In the genomic region with DNA sequence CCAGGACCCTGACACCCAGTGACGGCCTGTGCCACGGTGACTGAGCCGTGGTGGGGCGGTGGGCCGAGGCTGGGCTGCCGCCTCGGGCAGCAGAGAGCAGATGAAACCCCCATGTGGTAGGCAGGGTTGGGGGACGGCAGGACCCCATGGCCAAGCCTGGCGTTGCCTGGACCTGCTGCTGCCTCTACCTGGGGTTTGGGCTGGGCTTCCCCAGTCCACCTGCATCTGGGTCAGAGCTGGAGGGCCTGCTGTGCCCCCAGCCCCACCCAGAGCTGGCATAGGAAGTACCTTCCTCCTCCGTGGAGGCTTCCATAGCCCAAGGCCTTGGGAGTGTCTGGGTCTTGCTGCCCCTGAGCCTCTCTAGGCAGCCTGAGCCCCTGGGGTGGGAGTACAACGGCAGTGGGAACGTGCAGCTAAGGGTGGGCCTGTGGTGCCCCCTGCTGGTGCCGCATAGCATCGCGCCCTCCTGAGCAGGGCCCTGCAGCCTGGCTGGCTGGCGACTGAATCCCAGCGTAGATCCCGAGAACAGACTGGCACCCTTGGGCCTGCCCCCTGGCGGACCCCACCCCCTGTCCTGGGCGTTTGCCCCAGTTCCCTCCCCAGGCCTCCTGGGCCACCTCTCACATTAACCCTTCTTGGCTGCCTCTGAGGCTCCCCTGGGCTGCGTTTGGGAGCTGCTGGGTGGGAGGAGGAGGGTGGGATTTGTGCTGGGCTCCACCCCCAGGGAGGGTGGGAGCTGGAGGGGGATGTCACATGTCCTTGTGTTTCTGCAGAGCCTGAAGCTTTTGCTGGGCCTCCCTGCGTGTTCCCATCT, we compare ENCODE assay signal across 8 cellular contexts. TPM values are rescaled to one million over a fixed set of nuclear protein-coding genes. Genes with fewer than 3 reads are reported as not detected.
A peak's percentile ranks its signal among the peaks of the same experiment; 100 is the strongest.
DNase-seq lines count a peak whose midpoint lies in the region; ATAC-seq and FAIRE-seq lines count a peak whose summit lies in the region.

No MANE protein-coding gene starts in this region.

- H3K9me3 Mint-ChIP-seq in T-helper 2 cell treated with Interferon-gamma antibody and Interleukin-4, amounts not matched to agents 5 μg/mL and 100 μg/mL, for 36 hours, result no peaks in the 10 kb centered on the region

- H3K36me3 Mint-ChIP-seq in T-helper 2 cell treated with Interferon-gamma antibody and Interleukin-4, amounts not matched to agents 5 μg/mL and 100 μg/mL, for 36 hours (ENCODE audit: low read depth), result peaks cover 1% of the 10 kb centered on the region

- no peak overlapping the region for H3K9ac ChIP-seq in rectal smooth muscle tissue (ENCODE audit: low read length)

- no peaks in the 10 kb centered on the region for H3K27me3 ChIP-seq in right cardiac atrium (ENCODE audit: control insufficient read depth, insufficient read depth)
- H3K27me3 ChIP-seq in rectal smooth muscle tissue (ENCODE audit: control insufficient read depth, insufficient read depth, low read length), result no peaks in the 10 kb centered on the region

- H3K4me1 Mint-ChIP-seq in T-helper 2 cell treated with Interferon-gamma antibody and Interleukin-4, amounts not matched to agents 5 μg/mL and 100 μg/mL, for 36 hours (ENCODE audit: low read depth), result no peaks in the 10 kb centered on the region

- FAIRE-seq in GM18507 (lab: Jason Lieb, UNC), result peak; percentile 85

- 36% methylated on average over 22 of the region's 22 CpGs for WGBS in right cardiac atrium

- DNase-seq in ACHN (peak; percentile 95), GM18507 (ENCODE audit: extremely low spot score, insufficient read length, low read depth) (peak; percentile 75), NCI-H1105 (lab: John Stamatoyannopoulos, UW) (peak; percentile 58), anterior cingulate cortex (lab: John Stamatoyannopoulos, UW) (peak; percentile 51 to 98 (median 88)), right cardiac atrium (peak; percentile 81 to 95 (median 94))
- DNase-seq in T-helper 2 cell treated with Interferon-gamma antibody and Interleukin-4, amounts not matched to agents 5 μg/mL and 100 μg/mL, for 36 hours (ENCODE audit: low spot score), result peak; percentile 64

- no peak overlapping the region for H3K4me3 Mint-ChIP-seq in T-helper 2 cell treated with Interferon-gamma antibody and Interleukin-4, amounts not matched to agents 5 μg/mL and 100 μg/mL, for 36 hours

- no peak overlapping the region for H3K27ac ChIP-seq in right cardiac atrium (ENCODE audit: low read length)
- no peak overlapping the region for H3K27ac ChIP-seq in rectal smooth muscle tissue (ENCODE audit: low read depth, low read length)

- in situ Hi-C loops in ACHN (cut with HindIII; ENCODE audit: low pct_ligation_motif_present, low pct_unique_long_range_greater_than_20kb, low sequenced_read_pairs), result no loop called here

- ATAC-seq in right cardiac atrium, result peak; percentile 82 to 84
- no peak for ATAC-seq in HG02884 (IDR thresholded peaks at IDR 0.05; ENCODE audit: unreplicated experiment)

- intact Hi-C loops in right cardiac atrium (cut with DNase I), result loop anchor here in 1 of 4 donors (2.0 to 5.0 kb wide), 2 partner anchors 74 to 158 kb away; a partner anchor contains a TSS

- no peak overlapping the region for H3K27ac Mint-ChIP-seq in T-helper 2 cell treated with Interferon-gamma antibody and Interleukin-4, amounts not matched to agents 5 μg/mL and 100 μg/mL, for 36 hours

- H3K4me3 ChIP-seq in right cardiac atrium (ENCODE audit: low read length) (no peak overlapping the region), rectal smooth muscle tissue (ENCODE audit: low read length) (peak overlapping the region; percentile 39)

- H3K9me3 ChIP-seq in right cardiac atrium (ENCODE audit: control insufficient read depth, low read length), result no peaks in the 10 kb centered on the region

- H3K27me3 Mint-ChIP-seq in T-helper 2 cell treated with Interferon-gamma antibody and Interleukin-4, amounts not matched to agents 5 μg/mL and 100 μg/mL, for 36 hours (ENCODE audit: low read depth), result no peaks in the 10 kb centered on the region

- H3K36me3 ChIP-seq in rectal smooth muscle tissue (ENCODE audit: control insufficient read depth, insufficient read depth, low read length), result peaks cover 9% of the 10 kb centered on the region

- H3K4me1 ChIP-seq in right cardiac atrium (ENCODE audit: control insufficient read depth, insufficient read depth, low read length), result peaks cover 12% of the 10 kb centered on the region
- no peaks in the 10 kb centered on the region for H3K4me1 ChIP-seq in rectal smooth muscle tissue (ENCODE audit: control insufficient read depth, insufficient read depth, low read length)

RNA-seq across cellular contexts. Expression of a gene that starts 12.6 kb away (rescaled TPM):
- total RNA-seq in right cardiac atrium, result 100 to 1,000 TPM; 153 to 180 (median 179) TPM
- polyA plus RNA-seq in right cardiac atrium, result 206 TPM

RNA-seq across cellular contexts. Expression of a gene that starts 19.0 kb away (rescaled TPM):
- total RNA-seq in right cardiac atrium, result 10 to 100 TPM; 10.6 to 16.5 (median 14.4) TPM
- polyA plus RNA-seq in right cardiac atrium, result 12.1 TPM

RNA-seq across cellular contexts. Expression of a gene that starts 26.2 kb away (rescaled TPM):
- total RNA-seq in right cardiac atrium, result 10 to 100 TPM; 11.6 to 15.5 (median 13.0) TPM
- 5.7 TPM for polyA plus RNA-seq in right cardiac atrium

RNA-seq across cellular contexts. Expression of a gene that starts 30.0 kb away (rescaled TPM):
- 1 to 10 TPM in 2 of 4 donors, under 1 TPM in 2; 0.50 to 1.8 (median 0.90) TPM for total RNA-seq in right cardiac atrium
- polyA plus RNA-seq in right cardiac atrium, result 0.59 TPM

RNA-seq across cellular contexts. Expression of a gene that starts 30.1 kb away (rescaled TPM):
- not detected for total RNA-seq in right cardiac atrium
- 0.27 TPM for polyA plus RNA-seq in right cardiac atrium
